Comparison of ENCODE assay signal across 1 cellular context in the genomic region with DNA sequence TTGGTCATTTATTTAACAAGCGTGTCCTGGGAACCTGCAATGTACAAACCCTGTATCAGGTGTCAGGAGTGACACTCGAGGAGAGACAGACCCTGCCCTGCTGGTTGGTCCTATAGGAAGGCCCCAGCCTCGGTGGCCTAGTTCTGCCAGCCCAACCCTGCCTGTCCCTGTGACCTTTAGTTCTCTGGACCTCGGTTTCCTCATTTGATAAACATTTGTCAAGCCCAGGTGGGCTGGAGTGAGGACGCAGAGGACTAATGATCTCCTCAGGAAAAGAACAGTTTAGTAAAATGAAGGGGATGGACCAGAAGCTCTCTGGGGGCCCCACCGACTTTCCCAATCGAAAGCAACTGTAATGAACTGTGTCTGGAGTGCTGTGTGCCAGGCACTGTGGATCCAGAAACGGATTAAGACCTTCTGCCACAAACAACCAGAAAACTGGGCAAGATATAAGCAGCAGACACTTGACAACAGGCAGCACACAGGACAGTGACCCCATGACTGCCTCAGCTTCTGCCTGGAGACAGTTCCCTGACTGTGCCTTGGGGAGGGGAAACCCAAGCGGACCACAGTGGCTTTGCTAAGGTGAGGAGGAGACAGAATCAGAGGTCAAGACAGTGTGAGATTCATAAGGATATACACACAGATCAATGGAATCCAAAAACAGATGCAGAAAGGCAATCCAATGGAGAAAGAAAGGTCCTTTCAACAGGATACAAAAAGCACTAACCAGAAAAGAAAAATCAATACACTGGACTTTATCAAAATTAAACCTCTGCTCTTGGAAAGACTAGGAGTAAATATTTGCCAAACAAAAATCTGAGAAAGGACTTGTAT.
A peak's percentile ranks its signal among the peaks of the same experiment; 100 is the strongest.
TF ChIP-seq lines count a peak whose summit lies in the region.

No MANE protein-coding gene starts in this region.

TF ChIP-seq in HEK293, 187 proteins besides CTCF, POLR2A, EP300 and RAD21:
- TF ChIP-seq ZNF335 (tag by site-specific recombination; conservative IDR thresholded peaks at IDR 0.05) (peak; percentile 98), KLF16 (tag by site-specific recombination; IDR thresholded peaks at IDR 0.05) (no peak), ZNF791 (tag by site-specific recombination; IDR thresholded peaks at IDR 0.05) (no peak)
